ENCODE assay signal across 1 cellular context in the genomic region with DNA sequence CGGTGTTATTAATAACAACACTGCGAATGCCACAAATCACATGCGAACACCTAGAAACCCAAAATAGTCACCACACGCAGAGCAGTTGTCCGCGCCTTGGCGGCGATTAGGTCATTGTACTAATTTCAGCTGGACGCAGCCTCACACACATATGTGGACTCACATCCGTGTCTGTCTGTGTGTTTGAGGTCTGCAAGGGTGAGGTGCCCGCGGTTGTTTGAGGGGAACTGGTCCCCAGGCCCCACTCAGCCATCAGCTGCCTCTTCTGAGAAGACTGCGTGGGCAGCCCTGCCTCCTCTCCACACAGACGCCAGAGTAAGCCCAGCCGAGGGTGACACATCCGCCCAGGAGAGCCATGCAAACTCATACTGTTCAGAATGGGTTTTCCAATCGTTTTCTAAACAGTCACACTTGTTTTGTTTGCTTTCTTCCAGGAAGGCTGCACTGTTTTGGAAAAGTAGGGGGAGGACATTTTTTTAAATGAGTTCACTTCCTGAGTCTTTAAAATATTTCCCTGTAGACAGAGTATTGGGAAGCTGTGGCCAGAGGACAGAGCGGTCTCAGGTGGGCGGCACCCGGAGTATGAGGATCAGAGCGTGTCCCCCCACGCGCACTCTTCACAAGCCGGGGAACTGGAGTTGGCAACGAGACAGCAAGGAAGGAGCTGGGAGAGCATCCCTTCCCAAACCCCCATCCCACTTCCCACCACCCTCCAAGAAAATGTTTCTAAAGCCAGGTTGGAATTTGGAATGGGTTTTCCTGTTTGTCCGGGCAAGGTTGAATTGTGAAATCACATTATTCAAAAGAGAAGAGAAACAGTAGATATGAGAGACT.
TF ChIP-seq lines count a peak whose summit lies in the region.

No MANE protein-coding gene starts in this region.

TF ChIP-seq in HepG2, 621 proteins besides CTCF, POLR2A, EP300 and RAD21 (continued from another document and continues in another):
- no peak for TF ChIP-seq THYN1 (CRISPR knock-in tag; IDR thresholded peaks at IDR 0.05; ENCODE audit: borderline replicate concordance, low read depth)
- TF ChIP-seq NR2C2 (CRISPR knock-in tag; IDR thresholded peaks at IDR 0.05; ENCODE audit: borderline replicate concordance), result 0 out of 2 replicates have a peak, but pooled peaks have one; percentile 7
- TF ChIP-seq ZNF264 (CRISPR knock-in tag; IDR thresholded peaks at IDR 0.05), result 0 out of 2 replicates have a peak, but pooled peaks have one; percentile 15
- TF ChIP-seq ZUFSP (CRISPR knock-in tag; IDR thresholded peaks at IDR 0.05; ENCODE audit: borderline replicate concordance), result no peak
- no peak for TF ChIP-seq FOXA1 (IDR thresholded peaks at IDR 0.05)
- no peak; the same call in 1 of the 2 replicates for TF ChIP-seq FOXA1 (CRISPR knock-in tag; IDR thresholded peaks at IDR 0.05)
- no peak for TF ChIP-seq ZNF333 (CRISPR knock-in tag; IDR thresholded peaks at IDR 0.05; ENCODE audit: borderline replicate concordance)
- no peak for TF ChIP-seq FOXP1 (IDR thresholded peaks at IDR 0.05)
- TF ChIP-seq FOXP1 (CRISPR knock-in tag; IDR thresholded peaks at IDR 0.05), result no peak; the same call in none of the 2 replicates
- TF ChIP-seq SKI (IDR thresholded peaks at IDR 0.05; ENCODE audit: partially characterized antibody), result peak; percentile 41
- no peak for TF ChIP-seq MTERF4 (CRISPR knock-in tag; IDR thresholded peaks at IDR 0.05)
- TF ChIP-seq RFXANK (CRISPR knock-in tag; IDR thresholded peaks at IDR 0.05), result no peak
- no peak for TF ChIP-seq EHMT2 (IDR thresholded peaks at IDR 0.05; ENCODE audit: borderline replicate concordance, low read depth, low read length)
- TF ChIP-seq CENPX (CRISPR knock-in tag; IDR thresholded peaks at IDR 0.05), result no peak
- peak; percentile 23 for TF ChIP-seq POGZ (CRISPR knock-in tag; IDR thresholded peaks at IDR 0.05)
- peak; percentile 34; the same call in 1 of the 2 replicates for TF ChIP-seq HNF4A (CRISPR knock-in tag; IDR thresholded peaks at IDR 0.05)
- TF ChIP-seq PCBP2 (optimal IDR thresholded peaks at IDR 0.05; ENCODE audit: low read depth, low read length, poor library complexity, severe bottlenecking), result no peak
- no peak for TF ChIP-seq HOXA9 (CRISPR knock-in tag; IDR thresholded peaks at IDR 0.05; ENCODE audit: borderline replicate concordance)
- TF ChIP-seq BORCS8-MEF2B (CRISPR knock-in tag; IDR thresholded peaks at IDR 0.05), result peak; percentile 9; the same call in 1 of the 2 replicates
- TF ChIP-seq MED1 (CRISPR knock-in tag; IDR thresholded peaks at IDR 0.05), result peak; percentile 93
- TF ChIP-seq ZFP36L1 (CRISPR knock-in tag; IDR thresholded peaks at IDR 0.05), result no peak; the same call in 1 of the 2 replicates
- no peak for TF ChIP-seq HOXA3 (CRISPR knock-in tag; IDR thresholded peaks at IDR 0.05)
- TF ChIP-seq, protein P1, sequence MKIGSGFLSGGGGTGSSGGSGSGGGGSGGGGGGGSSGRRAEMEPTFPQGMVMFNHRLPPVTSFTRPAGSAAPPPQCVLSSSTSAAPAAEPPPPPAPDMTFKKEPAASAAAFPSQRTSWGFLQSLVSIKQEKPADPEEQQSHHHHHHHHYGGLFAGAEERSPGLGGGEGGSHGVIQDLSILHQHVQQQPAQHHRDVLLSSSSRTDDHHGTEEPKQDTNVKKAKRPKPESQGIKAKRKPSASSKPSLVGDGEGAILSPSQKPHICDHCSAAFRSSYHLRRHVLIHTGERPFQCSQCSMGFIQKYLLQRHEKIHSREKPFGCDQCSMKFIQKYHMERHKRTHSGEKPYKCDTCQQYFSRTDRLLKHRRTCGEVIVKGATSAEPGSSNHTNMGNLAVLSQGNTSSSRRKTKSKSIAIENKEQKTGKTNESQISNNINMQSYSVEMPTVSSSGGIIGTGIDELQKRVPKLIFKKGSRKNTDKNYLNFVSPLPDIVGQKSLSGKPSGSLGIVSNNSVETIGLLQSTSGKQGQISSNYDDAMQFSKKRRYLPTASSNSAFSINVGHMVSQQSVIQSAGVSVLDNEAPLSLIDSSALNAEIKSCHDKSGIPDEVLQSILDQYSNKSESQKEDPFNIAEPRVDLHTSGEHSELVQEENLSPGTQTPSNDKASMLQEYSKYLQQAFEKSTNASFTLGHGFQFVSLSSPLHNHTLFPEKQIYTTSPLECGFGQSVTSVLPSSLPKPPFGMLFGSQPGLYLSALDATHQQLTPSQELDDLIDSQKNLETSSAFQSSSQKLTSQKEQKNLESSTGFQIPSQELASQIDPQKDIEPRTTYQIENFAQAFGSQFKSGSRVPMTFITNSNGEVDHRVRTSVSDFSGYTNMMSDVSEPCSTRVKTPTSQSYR (CRISPR knock-in tag; IDR thresholded peaks at IDR 0.05; ENCODE audit: borderline replicate concordance), result peak; percentile 34; the same call in 1 of the 2 replicates
- TF ChIP-seq ZNF7 (CRISPR knock-in tag; IDR thresholded peaks at IDR 0.05), result no peak; the same call in 1 of the 2 replicates
- TF ChIP-seq, protein P2, sequence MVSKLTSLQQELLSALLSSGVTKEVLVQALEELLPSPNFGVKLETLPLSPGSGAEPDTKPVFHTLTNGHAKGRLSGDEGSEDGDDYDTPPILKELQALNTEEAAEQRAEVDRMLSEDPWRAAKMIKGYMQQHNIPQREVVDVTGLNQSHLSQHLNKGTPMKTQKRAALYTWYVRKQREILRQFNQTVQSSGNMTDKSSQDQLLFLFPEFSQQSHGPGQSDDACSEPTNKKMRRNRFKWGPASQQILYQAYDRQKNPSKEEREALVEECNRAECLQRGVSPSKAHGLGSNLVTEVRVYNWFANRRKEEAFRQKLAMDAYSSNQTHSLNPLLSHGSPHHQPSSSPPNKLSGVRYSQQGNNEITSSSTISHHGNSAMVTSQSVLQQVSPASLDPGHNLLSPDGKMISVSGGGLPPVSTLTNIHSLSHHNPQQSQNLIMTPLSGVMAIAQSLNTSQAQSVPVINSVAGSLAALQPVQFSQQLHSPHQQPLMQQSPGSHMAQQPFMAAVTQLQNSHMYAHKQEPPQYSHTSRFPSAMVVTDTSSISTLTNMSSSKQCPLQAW (CRISPR knock-in tag; IDR thresholded peaks at IDR 0.05), result no peak
- TF ChIP-seq NFE2 (CRISPR knock-in tag; IDR thresholded peaks at IDR 0.05), result 0 out of 2 replicates have a peak, but pooled peaks have one; percentile 10
- TF ChIP-seq SSRP1 (CRISPR knock-in tag; IDR thresholded peaks at IDR 0.05), result no peak; the same call in 1 of the 2 replicates
- TF ChIP-seq NFIC (IDR thresholded peaks at IDR 0.05; ENCODE audit: low read length), result no peak
- no peak for TF ChIP-seq ZNF660 (CRISPR knock-in tag; IDR thresholded peaks at IDR 0.05; ENCODE audit: borderline replicate concordance, low read depth)
- no peak for TF ChIP-seq ZFYVE20 (CRISPR knock-in tag; IDR thresholded peaks at IDR 0.05; ENCODE audit: borderline replicate concordance, low read depth)
- peak; percentile 80; the same call in 1 of the 2 replicates for TF ChIP-seq ZNF737 (CRISPR knock-in tag; IDR thresholded peaks at IDR 0.05; ENCODE audit: borderline replicate concordance)
- no peak for TF ChIP-seq ZNF597 (CRISPR knock-in tag; IDR thresholded peaks at IDR 0.05)
- no peak for TF ChIP-seq ZFP36 (IDR thresholded peaks at IDR 0.05; ENCODE audit: borderline replicate concordance, low read depth, low read length, partially characterized antibody)
- TF ChIP-seq ZFP82 (CRISPR knock-in tag; IDR thresholded peaks at IDR 0.05; ENCODE audit: borderline replicate concordance), result peak; percentile 68; the same call in 1 of the 2 replicates
- TF ChIP-seq ZNF775 (CRISPR knock-in tag; IDR thresholded peaks at IDR 0.05; ENCODE audit: borderline replicate concordance), result no peak
- no peak for TF ChIP-seq ZNF253 (CRISPR knock-in tag; IDR thresholded peaks at IDR 0.05; ENCODE audit: borderline replicate concordance)
- no peak for TF ChIP-seq BRCA1 (CRISPR knock-in tag; IDR thresholded peaks at IDR 0.05)
- no peak for TF ChIP-seq ZNF577 (CRISPR knock-in tag; IDR thresholded peaks at IDR 0.05; ENCODE audit: borderline replicate concordance, low read depth)
- TF ChIP-seq, protein P3, sequence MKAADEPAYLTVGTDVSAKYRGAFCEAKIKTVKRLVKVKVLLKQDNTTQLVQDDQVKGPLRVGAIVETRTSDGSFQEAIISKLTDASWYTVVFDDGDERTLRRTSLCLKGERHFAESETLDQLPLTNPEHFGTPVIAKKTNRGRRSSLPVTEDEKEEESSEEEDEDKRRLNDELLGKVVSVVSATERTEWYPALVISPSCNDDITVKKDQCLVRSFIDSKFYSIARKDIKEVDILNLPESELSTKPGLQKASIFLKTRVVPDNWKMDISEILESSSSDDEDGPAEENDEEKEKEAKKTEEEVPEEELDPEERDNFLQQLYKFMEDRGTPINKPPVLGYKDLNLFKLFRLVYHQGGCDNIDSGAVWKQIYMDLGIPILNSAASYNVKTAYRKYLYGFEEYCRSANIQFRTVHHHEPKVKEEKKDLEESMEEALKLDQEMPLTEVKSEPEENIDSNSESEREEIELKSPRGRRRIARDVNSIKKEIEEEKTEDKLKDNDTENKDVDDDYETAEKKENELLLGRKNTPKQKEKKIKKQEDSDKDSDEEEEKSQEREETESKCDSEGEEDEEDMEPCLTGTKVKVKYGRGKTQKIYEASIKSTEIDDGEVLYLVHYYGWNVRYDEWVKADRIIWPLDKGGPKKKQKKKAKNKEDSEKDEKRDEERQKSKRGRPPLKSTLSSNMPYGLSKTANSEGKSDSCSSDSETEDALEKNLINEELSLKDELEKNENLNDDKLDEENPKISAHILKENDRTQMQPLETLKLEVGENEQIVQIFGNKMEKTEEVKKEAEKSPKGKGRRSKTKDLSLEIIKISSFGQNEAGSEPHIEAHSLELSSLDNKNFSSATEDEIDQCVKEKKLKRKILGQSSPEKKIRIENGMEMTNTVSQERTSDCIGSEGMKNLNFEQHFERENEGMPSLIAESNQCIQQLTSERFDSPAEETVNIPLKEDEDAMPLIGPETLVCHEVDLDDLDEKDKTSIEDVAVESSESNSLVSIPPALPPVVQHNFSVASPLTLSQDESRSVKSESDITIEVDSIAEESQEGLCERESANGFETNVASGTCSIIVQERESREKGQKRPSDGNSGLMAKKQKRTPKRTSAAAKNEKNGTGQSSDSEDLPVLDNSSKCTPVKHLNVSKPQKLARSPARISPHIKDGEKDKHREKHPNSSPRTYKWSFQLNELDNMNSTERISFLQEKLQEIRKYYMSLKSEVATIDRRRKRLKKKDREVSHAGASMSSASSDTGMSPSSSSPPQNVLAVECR (CRISPR knock-in tag; IDR thresholded peaks at IDR 0.05; ENCODE audit: borderline replicate concordance), result peak; percentile 45; the same call in 1 of the 2 replicates
- no peak for TF ChIP-seq ZNF326 (CRISPR knock-in tag; IDR thresholded peaks at IDR 0.05; ENCODE audit: borderline replicate concordance)
- 0 out of 2 replicates have a peak, but pooled peaks have one; percentile 19 for TF ChIP-seq NFKBIZ (CRISPR knock-in tag; IDR thresholded peaks at IDR 0.05)
- TF ChIP-seq POLR2AphosphoS2 (IDR thresholded peaks at IDR 0.05; ENCODE audit: low read depth, low read length), result no peak; the same call in 1 of the 2 replicates
- no peak for TF ChIP-seq ZFAT (CRISPR knock-in tag; conservative IDR thresholded peaks at IDR 0.05)
- TF ChIP-seq TBX3 (IDR thresholded peaks at IDR 0.05; ENCODE audit: borderline replicate concordance), result 0 out of 2 replicates have a peak, but pooled peaks have one; percentile 12
- TF ChIP-seq KDM3A (CRISPR knock-in tag; IDR thresholded peaks at IDR 0.05; ENCODE audit: low read depth), result no peak
- TF ChIP-seq ZNF605 (CRISPR knock-in tag; IDR thresholded peaks at IDR 0.05), result 0 out of 2 replicates have a peak, but pooled peaks have one; percentile 58
- 0 out of 2 replicates have a peak, but pooled peaks have one; percentile 3 for TF ChIP-seq MEF2D (CRISPR knock-in tag; IDR thresholded peaks at IDR 0.05)
- no peak for TF ChIP-seq SRF (IDR thresholded peaks at IDR 0.05; ENCODE audit: low read depth, low read length)
- peak; percentile 54; the same call in 1 of the 2 replicates for TF ChIP-seq ZBTB43 (CRISPR knock-in tag; conservative IDR thresholded peaks at IDR 0.05)
- TF ChIP-seq DR1 (CRISPR knock-in tag; IDR thresholded peaks at IDR 0.05), result no peak
